22 cellular contexts compared by ENCODE assay signal in genomic region chr2:142853912-142854311, GRCh38. TPM values are rescaled to one million over a fixed set of nuclear protein-coding genes. Genes with fewer than 3 reads are reported as not detected.
DNase-seq lines count a peak whose midpoint lies in the region; ATAC-seq and TF ChIP-seq lines count a peak whose summit lies in the region.
"Had no signal": no experiment of that assay in that cellular context is flagged by ENCODE, and none has a peak within 500 bp of the region (broad histone marks: within the 10 kb centered on the region; RNA-seq: fewer than 3 reads in every experiment).

No MANE protein-coding gene starts in this region.

- ATAC-seq in stimulated activated naive CD8-positive, alpha-beta T cell treated with anti-CD3 and anti-CD28 coated beads, Interleukin-15, amount 100 ng/mL, for 72 hours = no peak
- ATAC-seq: CD8-positive, alpha-beta T cell; HCT116; PC-3; Right ventricle myocardium inferior had no signal

- no peak overlapping the region for H3K9ac ChIP-seq in trophoblast cell (ENCODE audit: low read length)

- H3K27me3 Mint-ChIP-seq in stimulated activated naive CD8-positive, alpha-beta T cell treated with anti-CD3 and anti-CD28 coated beads, Interleukin-15, amount 100 ng/mL, for 72 hours = no peaks in the 10 kb centered on the region
- no peaks in the 10 kb centered on the region for H3K27me3 Mint-ChIP-seq in activated naive CD4-positive, alpha-beta T cell treated with anti-CD3 and anti-CD28 coated beads, Interleukin-2, amount 10 ng/mL, durations not matched to agents 7 days and 5 days
- H3K27me3 Mint-ChIP-seq in CD14-positive monocyte (ENCODE audit: low read depth in 3 of 3) = peaks cover 3 to 9% (median 6%) of the 10 kb centered on the region in 3 donors

- no peaks in the 10 kb centered on the region for H3K79me1 ChIP-seq in trophoblast cell (ENCODE audit: low read length)

- intact Hi-C loops in CD14-positive monocyte (cut with micrococcal nuclease) = no loop called here

- CTCF ChIA-PET in activated naive CD4-positive, alpha-beta T cell treated with anti-CD3 and anti-CD28 coated beads, Interleukin-2, amount 10 ng/mL, durations not matched to agents 7 days and 5 days (lab: Charles Lee) = no interaction called here

- no peak overlapping the region for H3K4me2 ChIP-seq in trophoblast cell (ENCODE audit: low read length)

- no peak overlapping the region for H2BK12ac ChIP-seq in trophoblast cell (ENCODE audit: low read length)

- H3K18ac ChIP-seq in trophoblast cell (ENCODE audit: low read length) = no peak overlapping the region

- no peak overlapping the region for H2AK5ac ChIP-seq in trophoblast cell (ENCODE audit: low read length)

- H4K8ac ChIP-seq in trophoblast cell (ENCODE audit: low read depth, low read length) = no peak overlapping the region

- H3K27ac Mint-ChIP-seq in stimulated activated naive CD8-positive, alpha-beta T cell treated with anti-CD3 and anti-CD28 coated beads, Interleukin-15, amount 100 ng/mL, for 72 hours = no peak overlapping the region
- no peak overlapping the region for H3K27ac Mint-ChIP-seq in activated naive CD4-positive, alpha-beta T cell treated with anti-CD3 and anti-CD28 coated beads, Interleukin-2, amount 10 ng/mL, durations not matched to agents 7 days and 5 days
- H3K27ac Mint-ChIP-seq in CD14-positive monocyte = no peak overlapping the region
- H3K27ac Mint-ChIP-seq: CD8-positive, alpha-beta T cell had no signal

- H3K23ac ChIP-seq in trophoblast cell (ENCODE audit: low read length) = no peak overlapping the region

- no peak overlapping the region for H4K12ac ChIP-seq in trophoblast cell (ENCODE audit: low read depth, low read length)

- no peaks in the 10 kb centered on the region for H3K4me1 Mint-ChIP-seq in stimulated activated naive CD8-positive, alpha-beta T cell treated with anti-CD3 and anti-CD28 coated beads, Interleukin-15, amount 100 ng/mL, for 72 hours
- H3K4me1 Mint-ChIP-seq in activated naive CD4-positive, alpha-beta T cell treated with anti-CD3 and anti-CD28 coated beads, Interleukin-2, amount 10 ng/mL, durations not matched to agents 7 days and 5 days = no peaks in the 10 kb centered on the region
- H3K4me1 Mint-ChIP-seq in CD14-positive monocyte = peaks cover 26% of the 10 kb centered on the region

- no peak overlapping the region for H2BK120ac ChIP-seq in trophoblast cell (ENCODE audit: insufficient read depth, low read length, poor library complexity)

- no peaks in the 10 kb centered on the region for H3K9me3 Mint-ChIP-seq in stimulated activated naive CD8-positive, alpha-beta T cell treated with anti-CD3 and anti-CD28 coated beads, Interleukin-15, amount 100 ng/mL, for 72 hours
- H3K9me3 Mint-ChIP-seq in activated naive CD4-positive, alpha-beta T cell treated with anti-CD3 and anti-CD28 coated beads, Interleukin-2, amount 10 ng/mL, durations not matched to agents 7 days and 5 days = no peaks in the 10 kb centered on the region
- H3K9me3 Mint-ChIP-seq in CD14-positive monocyte = no peaks in the 10 kb centered on the region
- H3K9me3 Mint-ChIP-seq: CD8-positive, alpha-beta T cell had no signal

- H3K9me3 ChIP-seq in trophoblast cell (ENCODE audit: insufficient read depth, low read depth, low read length) = no peaks in the 10 kb centered on the region
- H3K9me3 ChIP-seq: SJCRH30 had no signal

- H3K27ac ChIP-seq in trophoblast cell (ENCODE audit: low read depth, low read length) = no peak overlapping the region
- H3K27ac ChIP-seq: SJCRH30 had no signal

- TF ChIP-seq CTCF in CD14-positive monocyte (IDR thresholded peaks at IDR 0.05) = no peak

- H3K4me3 Mint-ChIP-seq in stimulated activated naive CD8-positive, alpha-beta T cell treated with anti-CD3 and anti-CD28 coated beads, Interleukin-15, amount 100 ng/mL, for 72 hours = no peak overlapping the region
- H3K4me3 Mint-ChIP-seq in activated naive CD4-positive, alpha-beta T cell treated with anti-CD3 and anti-CD28 coated beads, Interleukin-2, amount 10 ng/mL, durations not matched to agents 7 days and 5 days = no peak overlapping the region
- H3K4me3 Mint-ChIP-seq in CD14-positive monocyte = no peak overlapping the region
- H3K4me3 Mint-ChIP-seq: CD8-positive, alpha-beta T cell had no signal

- peak; percentile 34 for DNase-seq in ELR (ENCODE audit: low read depth)
- DNase-seq in M059J (ENCODE audit: low read depth) = peak; percentile 52
- peak; percentile 15 for DNase-seq in amniotic epithelial cell (ENCODE audit: low read depth)
- DNase-seq in trophoblast cell = peak; percentile 7 to 20
- DNase-seq in stimulated activated naive CD8-positive, alpha-beta T cell treated with anti-CD3 and anti-CD28 coated beads, Interleukin-15, amount 100 ng/mL, for 72 hours = no peak
- no peak for DNase-seq in activated naive CD4-positive, alpha-beta T cell treated with anti-CD3 and anti-CD28 coated beads, Interleukin-2, amount 10 ng/mL, durations not matched to agents 7 days and 5 days
- DNase-seq in CD14-positive monocyte (ENCODE audit: low spot score) = no peak
- DNase-seq: C1 segment of cervical spinal cord; CD8-positive, alpha-beta T cell; DMS79 treated with DMSO at 0.1 percent for 48 hours; Karpas-422; NCI-H1092 treated with DMSO at 0.1 percent for 48 hours; NCI-H146; NCI-H1930; NCI-H226; NCI-H510A; NCI-H69; PC-3; SJCRH30; T-helper 2 cell had no signal

- H3K14ac ChIP-seq in trophoblast cell (ENCODE audit: low read length) = no peak overlapping the region

- no peaks in the 10 kb centered on the region for H3K4me1 ChIP-seq in trophoblast cell (ENCODE audit: control insufficient read depth in 1 of 2, insufficient read depth in 2 of 2, low read length in 2 of 2)
- H3K4me1 ChIP-seq: SJCRH30 had no signal

- H3K4me3 ChIP-seq in trophoblast cell (ENCODE audit: low read depth, low read length) = no peak overlapping the region
- H3K4me3 ChIP-seq: SJCRH30 had no signal

- no peak overlapping the region for H2BK5ac ChIP-seq in trophoblast cell (ENCODE audit: low read depth, low read length, poor library complexity)

- H3K4ac ChIP-seq in trophoblast cell (ENCODE audit: low read depth, low read length) = no peak overlapping the region

- H2AFZ ChIP-seq in trophoblast cell (ENCODE audit: insufficient read depth, low read length, poor library complexity) = no peak overlapping the region

- H3K79me2 ChIP-seq in trophoblast cell (ENCODE audit: control insufficient read depth, insufficient read depth, low read length, poor library complexity) = no peaks in the 10 kb centered on the region

- H3K27me3 ChIP-seq in trophoblast cell (ENCODE audit: insufficient read depth, low read length) = no peaks in the 10 kb centered on the region

- H4K91ac ChIP-seq in trophoblast cell (ENCODE audit: low read depth, low read length) = no peak overlapping the region

- WGBS in trophoblast cell (ENCODE audit: extremely low coverage, insufficient coverage, insufficient read length) = no CpG with 5 or more reads among the region's 6 CpGs

- H3K36me3 Mint-ChIP-seq in activated naive CD4-positive, alpha-beta T cell treated with anti-CD3 and anti-CD28 coated beads, Interleukin-2, amount 10 ng/mL, durations not matched to agents 7 days and 5 days = no peaks in the 10 kb centered on the region
- H3K36me3 Mint-ChIP-seq in CD14-positive monocyte = peaks cover 0 to 6% of the 10 kb centered on the region in 2 donors
- H3K36me3 Mint-ChIP-seq: CD8-positive, alpha-beta T cell had no signal

- no peaks in the 10 kb centered on the region for H3K36me3 ChIP-seq in trophoblast cell (ENCODE audit: control insufficient read depth in 1 of 2, insufficient read depth in 2 of 2, low read length in 2 of 2)
- H3K36me3 ChIP-seq: SJCRH30 had no signal

RNA-seq across cellular contexts. Expression of gene KYNU, which starts 23.6 kb away (rescaled TPM):
- 11.3 and 14.5 TPM in 2 replicates for total RNA-seq in M059J (2014; rRNA removed; shearing (Covaris generic))
- polyA plus RNA-seq in trophoblast cell (2013) = 15.0 and 15.5 TPM in 2 replicates
- polyA plus RNA-seq in CD14-positive monocyte = 100 to 1,000 TPM; 131 to 132 TPM
- total RNA-seq: CD8-positive, alpha-beta T cell had no signal

Comparison
In these comparisons a context has a peak if more than half of its experiments do, and no peak if none do; other contexts are left out.
1. DNase-seq: peak in ELR (single experiment), M059J (single experiment), amniotic epithelial cell (single experiment) and trophoblast cell (2 of 2); none in stimulated activated naive CD8-positive, alpha-beta T cell treated with anti-CD3 and anti-CD28 coated beads, Interleukin-15, amount 100 ng/mL, for 72 hours (0 of 2), activated naive CD4-positive, alpha-beta T cell treated with anti-CD3 and anti-CD28 coated beads, Interleukin-2, amount 10 ng/mL, durations not matched to agents 7 days and 5 days (single experiment) and CD14-positive monocyte (single experiment).